In genomic region chrX:11261260-11261659, GRCh38 we compare ENCODE assay signal across 20 cellular contexts. TPM values are rescaled to one million over a fixed set of nuclear protein-coding genes. Genes with fewer than 3 reads are reported as not detected.
DNase-seq lines count a peak whose midpoint lies in the region; ATAC-seq and TF ChIP-seq lines count a peak whose summit lies in the region.
"Had no signal": no experiment of that assay in that cellular context is flagged by ENCODE, and none has a peak within 500 bp of the region (broad histone marks: within the 10 kb centered on the region; RNA-seq: fewer than 3 reads in every experiment).

No MANE protein-coding gene starts in this region.

- H3K4me3 Mint-ChIP-seq in type B pancreatic cell = no peak overlapping the region
- H3K4me3 Mint-ChIP-seq: activated naive CD8-positive, alpha-beta T cell treated with anti-CD3 and anti-CD28 coated beads, Interleukin-2, amount 50 U/mL, for 24 hours; naive thymus-derived CD8-positive, alpha-beta T cell had no signal

- H3K27me3 ChIP-seq in right cardiac atrium (ENCODE audit: control insufficient read depth, insufficient read depth) = no peaks in the 10 kb centered on the region
- H3K27me3 ChIP-seq: BE2C, colonic mucosa, tibial nerve had no signal

- no peak overlapping the region for H3K27ac Mint-ChIP-seq in type B pancreatic cell
- H3K27ac Mint-ChIP-seq: activated naive CD8-positive, alpha-beta T cell treated with anti-CD3 and anti-CD28 coated beads, Interleukin-2, amount 50 U/mL, for 24 hours; naive thymus-derived CD8-positive, alpha-beta T cell had no signal

- ATAC-seq in GM19035 (IDR thresholded peaks at IDR 0.05; ENCODE audit: unreplicated experiment) = no peak
- no peak for ATAC-seq in right cardiac atrium
- ATAC-seq: activated naive CD8-positive, alpha-beta T cell treated with anti-CD3 and anti-CD28 coated beads, Interleukin-2, amount 50 U/mL, for 24 hours; naive thymus-derived CD8-positive, alpha-beta T cell had no signal

- DNase-seq in AG20443 (ENCODE audit: low spot score) = peak; percentile 38
- DNase-seq in NCI-H226 = peak; percentile 50
- peak; percentile 38 to 75 for DNase-seq in cardiac fibroblast (ENCODE audit: low read depth in 2 of 2)
- DNase-seq in kidney tubule cell (ENCODE audit: low spot score) = peak; percentile 52
- no peak for DNase-seq in type B pancreatic cell (ENCODE audit: extremely low spot score, unreplicated experiment)
- no peak for DNase-seq in anterior cingulate cortex (lab: John Stamatoyannopoulos, UW)
- no peak for DNase-seq in right cardiac atrium
- DNase-seq: activated CD4-positive, alpha-beta T cell treated with anti-CD3 and anti-CD28 coated beads, Interleukin-2, amount 50 U/mL, for 1 hour; activated naive CD8-positive, alpha-beta T cell treated with anti-CD3 and anti-CD28 coated beads, Interleukin-2, amount 50 U/mL, for 24 hours; activated T-cell treated with anti-CD3 and anti-CD28 coated beads, Interleukin-2, amount 50 U/mL, for 1 hour; BE2C; colonic mucosa; erythroblast; H7; naive thymus-derived CD8-positive, alpha-beta T cell; NK-92 treated with Interleukin-12 subunit alpha and Interleukin-12 subunit beta, amount 100 ng/mL, for 24 hours; SIG-M5 had no signal

- no peak overlapping the region for H3K27ac ChIP-seq in right cardiac atrium (ENCODE audit: low read length)
- H3K27ac ChIP-seq: colonic mucosa, tibial nerve had no signal

- no peaks in the 10 kb centered on the region for H3K4me1 Mint-ChIP-seq in type B pancreatic cell (ENCODE audit: unreplicated experiment)
- H3K4me1 Mint-ChIP-seq: activated naive CD8-positive, alpha-beta T cell treated with anti-CD3 and anti-CD28 coated beads, Interleukin-2, amount 50 U/mL, for 24 hours; naive thymus-derived CD8-positive, alpha-beta T cell had no signal

- intact Hi-C loops in right cardiac atrium (cut with DNase I) = no loop called here

- H3K9me3 Mint-ChIP-seq in type B pancreatic cell = peaks cover 3% of the 10 kb centered on the region
- H3K9me3 Mint-ChIP-seq: activated naive CD8-positive, alpha-beta T cell treated with anti-CD3 and anti-CD28 coated beads, Interleukin-2, amount 50 U/mL, for 24 hours had no signal

- peaks cover 1% of the 10 kb centered on the region for H3K4me1 ChIP-seq in right cardiac atrium (ENCODE audit: control insufficient read depth, insufficient read depth, low read length)
- H3K4me1 ChIP-seq: BE2C, colonic mucosa, tibial nerve had no signal

- WGBS in right cardiac atrium = 100% methylated on average over 1 of the region's 1 CpG

- H3K4me3 ChIP-seq in cardiac fibroblast (replicated peaks in 1 of 2; ENCODE audit: low read depth in 2 of 2, low read length in 2 of 2) (no peak overlapping the region), right cardiac atrium (ENCODE audit: low read length) (no peak overlapping the region)
- H3K4me3 ChIP-seq: colonic mucosa, tibial nerve had no signal

- TF ChIP-seq CTCF in cardiac fibroblast (IDR thresholded peaks at IDR 0.05; ENCODE audit: low read depth, low read length) = no peak
- TF ChIP-seq CTCF in type B pancreatic cell (conservative IDR thresholded peaks at IDR 0.05) = no peak

- no peaks in the 10 kb centered on the region for H3K36me3 Mint-ChIP-seq in type B pancreatic cell
- H3K36me3 Mint-ChIP-seq: naive thymus-derived CD8-positive, alpha-beta T cell had no signal

- H3K27me3 Mint-ChIP-seq in type B pancreatic cell = no peaks in the 10 kb centered on the region
- H3K27me3 Mint-ChIP-seq: activated naive CD8-positive, alpha-beta T cell treated with anti-CD3 and anti-CD28 coated beads, Interleukin-2, amount 50 U/mL, for 24 hours had no signal

- H3K9me3 ChIP-seq in right cardiac atrium (ENCODE audit: control insufficient read depth, low read length) = no peaks in the 10 kb centered on the region
- H3K9me3 ChIP-seq: BE2C, colonic mucosa, tibial nerve had no signal

RNA-seq across cellular contexts. Expression of gene AMELX, which starts 32.0 kb away (rescaled TPM):
- total RNA-seq in type B pancreatic cell (ENCODE audit: low replicate concordance) (not detected in 2 replicates), right cardiac atrium (not detected)
- polyA plus RNA-seq in right cardiac atrium = not detected
- total RNA-seq: colonic mucosa; H7; lower leg skin; naive thymus-derived CD8-positive, alpha-beta T cell; tibial nerve had no signal
- polyA plus RNA-seq: naive thymus-derived CD8-positive, alpha-beta T cell had no signal

Comparison
In these comparisons a context has a peak if more than half of its experiments do, and no peak if none do; other contexts are left out.
1. DNase-seq: peak in AG20443 (single experiment), NCI-H226 (single experiment), cardiac fibroblast (2 of 2) and kidney tubule cell (single experiment); none in type B pancreatic cell (single experiment), anterior cingulate cortex (0 of 58) and right cardiac atrium (0 of 3).